ENCODE assay signal across 26 cellular contexts in genomic region chr4:127007336-127007735, GRCh38.
"Had no signal": no experiment of that assay in that cellular context is flagged by ENCODE, and none has a peak within 500 bp of the region (broad histone marks: within the 10 kb centered on the region; RNA-seq: fewer than 3 reads in every experiment).

No MANE protein-coding gene starts in this region.

- H3K27me3 ChIP-seq: ascending aorta, breast epithelium, cardiac muscle cell, colonic mucosa, heart left ventricle had no signal

- FAIRE-seq: frontal cortex had no signal

- H3K4me3 ChIP-seq: ascending aorta, breast epithelium, cardiac muscle cell, colonic mucosa, heart left ventricle had no signal

- H3K9me3 ChIP-seq: ascending aorta, breast epithelium, colonic mucosa, heart left ventricle had no signal

- DNase-seq: activated CD4-positive, alpha-beta memory T cell treated with anti-CD3 and anti-CD28 coated beads for 36 hours; activated CD4-positive, alpha-beta T cell treated with anti-CD3 and anti-CD28 coated beads for 36 hours; activated CD4-positive, alpha-beta T cell treated with anti-CD3 and anti-CD28 coated beads, Interleukin-2, amount 10 ng/mL, durations not matched to agents 24 days and 14 days; activated CD4-positive, CD25-positive, alpha-beta regulatory T cell; activated CD4-positive, CD25-positive, alpha-beta regulatory T cell treated with anti-CD3 and anti-CD28 coated beads, Interleukin-2, amount 50 U/mL, for 72 hours; activated CD8-positive, alpha-beta memory T cell treated with anti-CD3 and anti-CD28 coated beads, Interleukin-2, amount 10 ng/mL, durations not matched to agents 7 days and 5 days; activated CD8-positive, alpha-beta memory T cell treated with anti-CD3 and anti-CD28 coated beads, Interleukin-2, amount 50 U/mL, for 4 hours; activated CD8-positive, alpha-beta T cell treated with anti-CD3 and anti-CD28 coated beads, Interleukin-2, amount 10 ng/mL, durations not matched to agents 7 days and 5 days; activated effector memory CD4-positive, alpha-beta T cell treated with anti-CD3 and anti-CD28 coated beads, Interleukin-2, amount 50 U/mL, for 16 hours; activated naive CD4-positive, alpha-beta T cell treated with anti-CD3 and anti-CD28 coated beads for 36 hours; activated naive CD8-positive, alpha-beta T cell treated with anti-CD3 and anti-CD28 coated beads for 36 hours; activated naive CD8-positive, alpha-beta T cell treated with anti-CD3 and anti-CD28 coated beads, Interleukin-2, amount 50 U/mL, for 24 hours; activated T-cell treated with anti-CD3 and anti-CD28 coated beads, Interleukin-2, amount 50 U/mL, for 1 hour; activated T-cell treated with anti-CD3 and anti-CD28 coated beads, Interleukin-2, amount 50 U/mL, for 48 hours; central memory CD4-positive, alpha-beta T cell; cerebellar nuclear complex; colonic mucosa; effector CD8-positive, alpha-beta T cell; endodermal cell; heart left ventricle; T-helper 2 cell had no signal

- H3K27ac ChIP-seq: ascending aorta, breast epithelium, cardiac muscle cell, colonic mucosa, heart left ventricle had no signal

- ATAC-seq: activated CD4-positive, alpha-beta T cell treated with anti-CD3 and anti-CD28 coated beads for 36 hours; activated CD8-positive, alpha-beta memory T cell treated with anti-CD3 and anti-CD28 coated beads, Interleukin-2, amount 10 ng/mL, durations not matched to agents 7 days and 5 days; activated CD8-positive, alpha-beta T cell treated with anti-CD3 and anti-CD28 coated beads, Interleukin-2, amount 10 ng/mL, durations not matched to agents 7 days and 5 days; activated naive CD8-positive, alpha-beta T cell treated with anti-CD3 and anti-CD28 coated beads, Interleukin-2, amount 50 U/mL, for 24 hours; esophagus mucosa; heart left ventricle had no signal

- H3K36me3 ChIP-seq: ascending aorta, breast epithelium, cardiac muscle cell, colonic mucosa, heart left ventricle had no signal

- H3K4me1 ChIP-seq: ascending aorta, breast epithelium, colonic mucosa, heart left ventricle had no signal
